In genomic region chr13:28728642-28729041, GRCh38 we compare ENCODE assay signal across 1 cellular context.
TF ChIP-seq lines count a peak whose summit lies in the region.

No MANE protein-coding gene starts in this region.

TF ChIP-seq in HepG2, 621 proteins besides CTCF, POLR2A, EP300 and RAD21 (continued from another document):
- TF ChIP-seq YEATS2 (CRISPR knock-in tag; IDR thresholded peaks at IDR 0.05; ENCODE audit: borderline replicate concordance) (no peak), IRF1 (CRISPR knock-in tag; IDR thresholded peaks at IDR 0.05; ENCODE audit: low read depth) (no peak), ARID4A (CRISPR knock-in tag; IDR thresholded peaks at IDR 0.05; ENCODE audit: borderline replicate concordance) (no peak), CHD2 (IDR thresholded peaks at IDR 0.05; ENCODE audit: low read depth, low read length) (no peak), ZNF354B (CRISPR knock-in tag; IDR thresholded peaks at IDR 0.05) (no peak), RFX3 (CRISPR knock-in tag; IDR thresholded peaks at IDR 0.05) (no peak), ZNF790 (CRISPR knock-in tag; IDR thresholded peaks at IDR 0.05; ENCODE audit: borderline replicate concordance) (no peak), CREBL2 (CRISPR knock-in tag; IDR thresholded peaks at IDR 0.05; ENCODE audit: borderline replicate concordance) (no peak)
